In the genomic region with DNA sequence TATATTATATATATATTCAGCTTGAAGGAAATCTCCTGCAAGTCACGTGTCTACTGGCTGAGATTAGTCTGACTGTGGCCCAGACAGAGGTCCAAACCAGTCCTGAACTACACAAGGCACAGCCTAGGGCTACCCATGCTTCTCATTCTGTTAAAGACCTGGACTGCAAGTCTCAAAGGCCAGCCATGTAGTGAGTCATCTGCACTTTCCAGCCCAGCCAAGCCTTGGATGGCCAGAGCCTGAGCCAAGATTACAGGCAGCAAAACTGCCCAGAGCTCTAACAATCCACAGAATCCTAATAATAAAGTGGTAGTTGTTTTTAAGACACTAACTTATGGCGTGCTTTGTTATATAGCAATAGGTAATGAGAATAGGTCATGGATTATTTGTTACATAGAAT, we compare ENCODE assay signal across 16 cellular contexts.
A peak's percentile ranks its signal among the peaks of the same experiment; 100 is the strongest.
DNase-seq lines count a peak whose midpoint lies in the region; ATAC-seq and TF ChIP-seq lines count a peak whose summit lies in the region.
"Had no signal": no experiment of that assay in that cellular context is flagged by ENCODE, and none has a peak within 500 bp of the region (broad histone marks: within the 10 kb centered on the region; RNA-seq: fewer than 3 reads in every experiment).

No MANE protein-coding gene starts in this region.

- no peak for TF ChIP-seq CTCF in astrocyte of the spinal cord (IDR thresholded peaks at IDR 0.05; ENCODE audit: low read depth, low read length)

- H2AFZ ChIP-seq in neuronal stem cell (ENCODE audit: low read length), result no peak overlapping the region

- H2BK15ac ChIP-seq in neuronal stem cell (ENCODE audit: low read length), result no peak overlapping the region

- H3K79me1 ChIP-seq in neuronal stem cell (ENCODE audit: low read depth, low read length), result no peaks in the 10 kb centered on the region

- H3K9me3 ChIP-seq in right cardiac atrium (ENCODE audit: control insufficient read depth, low read length) (no peaks in the 10 kb centered on the region), neuronal stem cell (replicated peaks in 1 of 2; ENCODE audit: control insufficient read depth in 2 of 2, insufficient read depth in 1 of 2, low read depth in 1 of 2, low read length in 2 of 2) (no peaks in the 10 kb centered on the region)
- H3K9me3 ChIP-seq: testis had no signal

- H3K4me2 ChIP-seq in neuronal stem cell (ENCODE audit: insufficient read depth, low read length, poor library complexity, severe bottlenecking), result no peak overlapping the region

- H3K36me3 ChIP-seq in neuronal stem cell (replicated peaks in 1 of 2; ENCODE audit: control insufficient read depth in 2 of 2, insufficient read depth in 2 of 2, low read length in 2 of 2), result no peaks in the 10 kb centered on the region

- 67% methylated on average over 2 of the region's 2 CpGs for WGBS in right cardiac atrium
- no CpG with 5 or more reads among the region's 2 CpGs for WGBS in neuronal stem cell (ENCODE audit: extremely low coverage in 2 of 2, insufficient read length in 2 of 2, insufficient replicate concordance in 1 of 2), 2 donors

- CTCF ChIA-PET in HEK293T (lab: Yijun Ruan, JAX), result no interaction called here

- H4K8ac ChIP-seq in neuronal stem cell (ENCODE audit: low read depth, low read length), result no peak overlapping the region

- H3K4me3 ChIP-seq in astrocyte of the spinal cord (ENCODE audit: low read depth, low read length), result no peak overlapping the region
- no peak overlapping the region for H3K4me3 ChIP-seq in right cardiac atrium (ENCODE audit: low read length)
- no peak overlapping the region for H3K4me3 ChIP-seq in neuronal stem cell (ENCODE audit: low read length in 2 of 2)
- H3K4me3 ChIP-seq: SK-N-MC, testis had no signal

- H2BK120ac ChIP-seq in neuronal stem cell (ENCODE audit: low read depth, low read length), result no peak overlapping the region

- intact Hi-C loops in right cardiac atrium (cut with DNase I), result loop anchor here in 2 of 4 donors (5.0 kb wide), 1 partner anchor 953 kb away; no protein-coding TSS in a partner anchor

- no peak overlapping the region for H2AK5ac ChIP-seq in neuronal stem cell (ENCODE audit: low read depth, low read length)

- no peak overlapping the region for H3K14ac ChIP-seq in neuronal stem cell (ENCODE audit: low read length)

- no peak overlapping the region for H2BK12ac ChIP-seq in neuronal stem cell (ENCODE audit: low read length)

- H3K4me1 ChIP-seq in right cardiac atrium (ENCODE audit: control insufficient read depth, insufficient read depth, low read length) (no peaks in the 10 kb centered on the region), neuronal stem cell (ENCODE audit: control insufficient read depth in 2 of 2, insufficient read depth in 1 of 2, low read depth in 1 of 2, low read length in 2 of 2) (peaks cover 8 to 9% of the 10 kb centered on the region in 2 donors)
- H3K4me1 ChIP-seq: testis had no signal

- H3K18ac ChIP-seq in neuronal stem cell (ENCODE audit: low read length), result no peak overlapping the region

- no peak overlapping the region for H3K23ac ChIP-seq in neuronal stem cell (ENCODE audit: low read depth, low read length, poor library complexity)

- H3K27ac ChIP-seq in right cardiac atrium (ENCODE audit: low read length), result no peak overlapping the region
- no peak overlapping the region for H3K27ac ChIP-seq in neuronal stem cell (replicated peaks; ENCODE audit: low read length)
- H3K27ac ChIP-seq: SK-N-MC, testis had no signal

- POLR2A ChIA-PET in HEK293T (lab: Yijun Ruan, JAX), result no interaction called here

- H3K27me3 ChIP-seq in right cardiac atrium (ENCODE audit: control insufficient read depth, insufficient read depth) (no peaks in the 10 kb centered on the region), neuronal stem cell (ENCODE audit: control insufficient read depth in 3 of 3, insufficient read depth in 3 of 3, low read depth in 1 of 3, low read length in 3 of 3) (no peaks in the 10 kb centered on the region)
- H3K27me3 ChIP-seq: testis had no signal

- H4K91ac ChIP-seq in neuronal stem cell (ENCODE audit: low read depth, low read length, poor library complexity), result no peak overlapping the region

- DNase-seq in GM04503 (ENCODE audit: low read depth), result peak; percentile 36
- peak; percentile 78 for DNase-seq in astrocyte of the spinal cord (ENCODE audit: low read depth, low spot score)
- peak; percentile 72 to 78 (median 74) for DNase-seq in right cardiac atrium
- DNase-seq in renal cortical epithelial cell (ENCODE audit: low read depth), result peak; percentile 66
- DNase-seq in neuronal stem cell (ENCODE audit: low spot score), result no peak
- DNase-seq in activated CD4-positive, alpha-beta T cell treated with anti-CD3 and anti-CD28 coated beads for 1 hour, result no peak
- no peak for DNase-seq in HEK293T (ENCODE audit: extremely low spot score)
- DNase-seq: activated CD4-positive, alpha-beta T cell treated with anti-CD3 and anti-CD28 coated beads for 36 hours; CD4-positive, alpha-beta memory T cell; effector memory CD4-positive, alpha-beta T cell; MV-4-11; NCI-H524; posterior cingulate gyrus; testis had no signal

- ATAC-seq in right cardiac atrium (peak; percentile 91 to 92), GM18520 (IDR thresholded peaks at IDR 0.05; ENCODE audit: unreplicated experiment) (no peak)
- ATAC-seq: activated CD4-positive, alpha-beta T cell treated with anti-CD3 and anti-CD28 coated beads for 36 hours had no signal

- no peak overlapping the region for H2BK5ac ChIP-seq in neuronal stem cell (ENCODE audit: low read length)

- in situ Hi-C loops in astrocyte of the spinal cord (cut with HindIII; ENCODE audit: low sequenced_read_pairs), result no loop called here

- H3K9ac ChIP-seq in neuronal stem cell (ENCODE audit: low read depth, low read length, poor library complexity), result no peak overlapping the region

- H3K4ac ChIP-seq in neuronal stem cell (ENCODE audit: low read length), result no peak overlapping the region

TF ChIP-seq in HEK293T, 16 proteins besides CTCF, POLR2A, EP300 and RAD21:
- TF ChIP-seq FOXA1 (IDR thresholded peaks at IDR 0.05) (no peak), CTBP1 (IDR thresholded peaks at IDR 0.05; ENCODE audit: borderline replicate concordance) (no peak), HDGF (IDR thresholded peaks at IDR 0.05; ENCODE audit: borderline replicate concordance) (no peak), SP1 (IDR thresholded peaks at IDR 0.05) (no peak), LEF1 (IDR thresholded peaks at IDR 0.05; ENCODE audit: borderline replicate concordance) (no peak), ZNF384 (IDR thresholded peaks at IDR 0.05) (no peak)

Comparison
In these comparisons a context has a peak if more than half of its experiments do, and no peak if none do; other contexts are left out.
1. DNase-seq: peak in GM04503 (single experiment), astrocyte of the spinal cord (single experiment), right cardiac atrium (3 of 3) and renal cortical epithelial cell (single experiment); none in neuronal stem cell (single experiment), activated CD4-positive, alpha-beta T cell treated with anti-CD3 and anti-CD28 coated beads for 1 hour (single experiment) and HEK293T (single experiment).